ENCODE assay signal across 8 cellular contexts in genomic region chr20:45095753-45096371, GRCh38. TPM values are rescaled to one million over a fixed set of nuclear protein-coding genes. Genes with fewer than 3 reads are reported as not detected.
DNase-seq lines count a peak whose midpoint lies in the region; ATAC-seq, FAIRE-seq and TF ChIP-seq lines count a peak whose summit lies in the region.

No MANE protein-coding gene starts in this region.

- FAIRE-seq in GM19239 (lab: Jason Lieb, UNC) = peak; percentile 87

- peak; percentile 59 for DNase-seq in AG10803 (ENCODE audit: low read depth)
- peak; percentile 65 for DNase-seq in GM19239 (ENCODE audit: insufficient read length, low spot score)
- DNase-seq in NCI-H82 (lab: John Stamatoyannopoulos, UW) = peak; percentile 74
- DNase-seq in activated CD8-positive, alpha-beta memory T cell treated with anti-CD3 and anti-CD28 coated beads for 4 hours (ENCODE audit: low read depth in 2 of 2) = peak; percentile 28 to 31
- peak; percentile 60 for DNase-seq in endothelial cell (ENCODE audit: low spot score)
- DNase-seq in myocyte (ENCODE audit: low read depth) = peak; percentile 78
- DNase-seq in superior temporal gyrus (ENCODE audit: extremely low spot score) = peak; percentile 89

- H3K27ac Mint-ChIP-seq in endothelial cell (ENCODE audit: unreplicated experiment) = no peak overlapping the region

- no peak for ATAC-seq in GM19463 (IDR thresholded peaks at IDR 0.05; ENCODE audit: unreplicated experiment)

- peak; percentile 88 for TF ChIP-seq CTCF in AG10803 (conservative IDR thresholded peaks at IDR 0.05; ENCODE audit: low read length)
- TF ChIP-seq CTCF in endothelial cell (IDR thresholded peaks at IDR 0.05; ENCODE audit: unreplicated experiment) = peak; percentile 61

- H3K4me3 Mint-ChIP-seq in endothelial cell (ENCODE audit: unreplicated experiment) = no peak overlapping the region

- no peaks in the 10 kb centered on the region for H3K36me3 Mint-ChIP-seq in endothelial cell (ENCODE audit: low read depth, unreplicated experiment)

- peaks cover 3% of the 10 kb centered on the region for H3K4me1 Mint-ChIP-seq in endothelial cell (ENCODE audit: unreplicated experiment)

- H3K4me3 ChIP-seq in AG10803 (ENCODE audit: low read length) = no peak overlapping the region

- H3K9me3 Mint-ChIP-seq in endothelial cell (ENCODE audit: unreplicated experiment) = no peaks in the 10 kb centered on the region

- H3K27me3 Mint-ChIP-seq in endothelial cell (ENCODE audit: unreplicated experiment) = peaks cover 18% of the 10 kb centered on the region

RNA-seq across cellular contexts. Expression of gene KCNS1, which starts 5.1 kb away (rescaled TPM):
- 0.10 TPM for total RNA-seq in endothelial cell (ENCODE audit: unreplicated experiment)
- not detected in 2 replicates for total RNA-seq in myocyte
- polyA plus RNA-seq in myocyte (2012) = not detected

RNA-seq across cellular contexts. Expression of gene WFDC5, which starts 19.1 kb away (rescaled TPM):
- total RNA-seq in endothelial cell (ENCODE audit: unreplicated experiment) (not detected), myocyte (not detected in 2 replicates)
- not detected for polyA plus RNA-seq in myocyte (2012)

RNA-seq across cellular contexts. Expression of gene WFDC12, which starts 28.4 kb away (rescaled TPM):
- total RNA-seq in endothelial cell (ENCODE audit: unreplicated experiment) (not detected), myocyte (not detected in 2 replicates)
- polyA plus RNA-seq in myocyte (2012) = not detected

Comparison
In these comparisons a context has a peak if more than half of its experiments do, and no peak if none do; other contexts are left out.
1. DNase-seq: peak in every context shown above with its lines; median percentile 89 in superior temporal gyrus; 78 in myocyte; 74 in NCI-H82; 65 in GM19239; 60 in endothelial cell; 59 in AG10803; 30 in activated CD8-positive, alpha-beta memory T cell treated with anti-CD3 and anti-CD28 coated beads for 4 hours.